In the genomic region with DNA sequence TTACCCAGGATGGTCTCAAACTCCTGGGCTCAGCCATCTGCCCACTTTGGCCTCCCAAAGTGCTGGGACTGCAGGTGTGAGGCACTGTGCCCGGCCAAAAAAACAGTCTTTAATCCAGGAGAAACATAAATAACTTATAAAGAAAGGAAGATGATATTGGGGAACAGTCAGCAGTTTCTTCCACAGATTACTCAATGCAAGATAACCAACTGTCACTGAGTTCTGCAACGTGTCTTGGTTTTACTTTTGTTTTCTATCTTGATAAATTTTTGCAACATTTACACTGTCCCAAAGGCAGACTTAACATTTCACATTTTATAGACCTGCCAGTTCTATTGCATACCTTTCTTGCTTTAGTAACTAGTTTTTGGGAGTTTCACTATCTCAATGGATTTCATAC, we compare ENCODE assay signal across 9 cellular contexts.
DNase-seq lines count a peak whose midpoint lies in the region; ATAC-seq and TF ChIP-seq lines count a peak whose summit lies in the region.
"Had no signal": no experiment of that assay in that cellular context is flagged by ENCODE, and none has a peak within 500 bp of the region (broad histone marks: within the 10 kb centered on the region; RNA-seq: fewer than 3 reads in every experiment).

No MANE protein-coding gene starts in this region.

- H3K9me3 ChIP-seq in SU-DHL-6 (ENCODE audit: insufficient read depth, low read length) = no peaks in the 10 kb centered on the region

- H3F3A ChIP-seq in SU-DHL-6 (ENCODE audit: insufficient read depth) = 0 out of 2 replicates have a peak, but pooled peaks cover 11% of the 10 kb centered on the region

- H3K36me3 ChIP-seq in SU-DHL-6 (ENCODE audit: low read length) = no peaks in the 10 kb centered on the region

- ATAC-seq in activated CD4-positive, CD25-positive, alpha-beta regulatory T cell treated with anti-CD3 and anti-CD28 coated beads, Interleukin-2, amount 50 U/mL, for 24 hours = peak; percentile 78 to 79
- ATAC-seq in HG02981 (IDR thresholded peaks at IDR 0.05; ENCODE audit: unreplicated experiment) = peak; percentile 59
- peak; percentile 59 for ATAC-seq in stimulated activated memory B cell treated with anti-CD40 and anti-IgM and Interleukin-4, amounts not matched to agents 10 μg/mL and 1 μg/mL and 100 μg/mL, for 72 hours

- no peaks in the 10 kb centered on the region for H3K9me3 Mint-ChIP-seq in stimulated activated memory B cell treated with anti-CD40 and anti-IgM and Interleukin-4, amounts not matched to agents 10 μg/mL and 1 μg/mL and 100 μg/mL, for 72 hours

- no peaks in the 10 kb centered on the region for H3K9me2 ChIP-seq in SU-DHL-6 (replicated peaks; ENCODE audit: insufficient read depth, low read length)

- H3K4me1 Mint-ChIP-seq in stimulated activated memory B cell treated with anti-CD40 and anti-IgM and Interleukin-4, amounts not matched to agents 10 μg/mL and 1 μg/mL and 100 μg/mL, for 72 hours = peaks cover 85% of the 10 kb centered on the region

- H3K27ac ChIP-seq in SU-DHL-6 (ENCODE audit: low read depth, low read length) (no peak overlapping the region), substantia nigra (ENCODE audit: low read depth, low read length, poor library complexity, severe bottlenecking) (no peak overlapping the region)

- no peaks in the 10 kb centered on the region for H3K27me3 Mint-ChIP-seq in stimulated activated memory B cell treated with anti-CD40 and anti-IgM and Interleukin-4, amounts not matched to agents 10 μg/mL and 1 μg/mL and 100 μg/mL, for 72 hours

- no peak for DNase-seq in activated CD4-positive, CD25-positive, alpha-beta regulatory T cell treated with anti-CD3 and anti-CD28 coated beads, Interleukin-2, amount 50 U/mL, for 72 hours
- no peak for DNase-seq in substantia nigra (lab: John Stamatoyannopoulos, UW)
- no peak for DNase-seq in NCI-H2196 treated with DMSO at 0.1 percent for 48 hours (lab: John Stamatoyannopoulos, UW; ENCODE audit: unreplicated experiment)
- DNase-seq in pons (ENCODE audit: low spot score) = no peak
- DNase-seq: NCI-H82 had no signal

- no peak overlapping the region for H2AFZ ChIP-seq in SU-DHL-6 (ENCODE audit: low read depth, low read length, severe bottlenecking)

- no peak for TF ChIP-seq CTCF in SU-DHL-6 (IDR thresholded peaks at IDR 0.05; ENCODE audit: insufficient read depth, low read length, poor library complexity, severe bottlenecking)

- peaks cover 24% of the 10 kb centered on the region for H3K36me3 Mint-ChIP-seq in stimulated activated memory B cell treated with anti-CD40 and anti-IgM and Interleukin-4, amounts not matched to agents 10 μg/mL and 1 μg/mL and 100 μg/mL, for 72 hours

- H4K20me1 ChIP-seq in SU-DHL-6 (ENCODE audit: low read depth, low read length) = 0 out of 2 replicates have a peak, but pooled peaks cover 5% of the 10 kb centered on the region

- H3K27ac Mint-ChIP-seq in stimulated activated memory B cell treated with anti-CD40 and anti-IgM and Interleukin-4, amounts not matched to agents 10 μg/mL and 1 μg/mL and 100 μg/mL, for 72 hours = peak overlapping the region; percentile 87

- H3K4me3 ChIP-seq in SU-DHL-6 (ENCODE audit: insufficient read depth, low read length, poor library complexity, severe bottlenecking) = no peak overlapping the region

- no peaks in the 10 kb centered on the region for H3K27me3 ChIP-seq in SU-DHL-6 (ENCODE audit: low read length)

- peaks cover 60% of the 10 kb centered on the region; the same call in 1 of the 2 replicates for H3K79me2 ChIP-seq in SU-DHL-6 (ENCODE audit: insufficient read depth, low read length)

- H3K9ac ChIP-seq in SU-DHL-6 (ENCODE audit: low read length) = no peak overlapping the region

- peak overlapping the region; percentile 24 for H3K4me2 ChIP-seq in SU-DHL-6 (ENCODE audit: low read depth, low read length, poor library complexity, severe bottlenecking)

- H3K4me3 Mint-ChIP-seq in stimulated activated memory B cell treated with anti-CD40 and anti-IgM and Interleukin-4, amounts not matched to agents 10 μg/mL and 1 μg/mL and 100 μg/mL, for 72 hours = peak overlapping the region; percentile 79
